15 cellular contexts compared by ENCODE assay signal in the genomic region with DNA sequence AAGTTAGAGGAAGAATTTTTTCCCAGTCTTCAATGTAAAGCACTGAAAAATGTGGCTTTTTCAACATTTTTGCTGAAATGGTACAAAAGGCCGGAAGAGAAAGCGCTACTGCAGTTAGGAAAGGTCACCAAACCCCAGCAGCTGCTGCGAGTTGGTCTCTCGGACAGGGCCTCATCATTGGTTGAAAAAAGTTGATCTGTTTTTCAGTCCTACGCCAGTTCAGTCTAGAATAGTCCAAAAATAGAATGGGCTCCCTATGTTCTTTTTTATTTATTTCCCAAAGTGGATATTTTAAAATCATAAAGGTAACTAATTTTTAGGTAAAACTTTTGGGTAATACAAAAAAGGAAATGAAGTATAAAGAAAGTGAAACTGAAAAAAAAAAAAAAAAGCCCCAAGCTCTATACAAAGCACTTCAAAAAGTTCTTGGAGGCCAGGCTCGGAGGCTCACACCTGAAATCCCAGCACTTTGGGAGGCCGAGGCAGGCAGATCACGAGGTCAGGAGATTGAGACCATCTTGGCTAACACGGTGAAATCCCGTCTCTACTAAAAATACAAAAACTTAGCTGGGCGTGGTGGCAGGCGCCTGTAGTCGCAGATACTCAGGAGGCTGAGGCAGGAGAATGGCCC. TPM values are rescaled to one million over a fixed set of nuclear protein-coding genes. Genes with fewer than 3 reads are reported as not detected.
DNase-seq lines count a peak whose midpoint lies in the region; ATAC-seq, FAIRE-seq and TF ChIP-seq lines count a peak whose summit lies in the region.
"Had no signal": no experiment of that assay in that cellular context is flagged by ENCODE, and none has a peak within 500 bp of the region (broad histone marks: within the 10 kb centered on the region; RNA-seq: fewer than 3 reads in every experiment).

No MANE protein-coding gene starts in this region.

- H3K27ac Mint-ChIP-seq in CD4-positive, alpha-beta memory T cell: peak overlapping the region; percentile 14 to 72 (median 45)
- H3K27ac Mint-ChIP-seq in dendritic cell treated with granulocyte-macrophage colony-stimulating factor and Interleukin-4, amounts not matched to agents 40 ng/mL and 50 ng/mL, for 4 days: peak overlapping the region; percentile 34
- H3K27ac Mint-ChIP-seq: CD8-positive, alpha-beta T cell had no signal

- CTCF ChIA-PET in CD4-positive, alpha-beta memory T cell (lab: Charles Lee; ENCODE audit: partially characterized antibody): interaction anchor here (0.9 kb wide), 1 partner anchor 278 kb away, joined by 3 read pairs; no protein-coding TSS in a partner anchor
- CTCF ChIA-PET in GM10248 (lab: Yijun Ruan, JAX): interaction anchor here (1.0 to 2.2 kb wide), 5 partner anchors 10 to 23 kb away, joined by 3 to 7 read pairs (median 3); partner anchors contain the start of gene ADAP2

- H3K9me3 Mint-ChIP-seq in CD4-positive, alpha-beta memory T cell: no peaks in the 10 kb centered on the region
- H3K9me3 Mint-ChIP-seq in dendritic cell treated with granulocyte-macrophage colony-stimulating factor and Interleukin-4, amounts not matched to agents 40 ng/mL and 50 ng/mL, for 4 days: no peaks in the 10 kb centered on the region
- H3K9me3 Mint-ChIP-seq: CD8-positive, alpha-beta T cell had no signal

- TF ChIP-seq CTCF in GM10248 (IDR thresholded peaks at IDR 0.05; ENCODE audit: control extremely low read depth, extremely low read depth, low read depth, missing control alignments): no peak
- no peak for TF ChIP-seq CTCF in mucosa of descending colon (IDR thresholded peaks at IDR 0.05)

- peaks cover 2 to 5% (median 3%) of the 10 kb centered on the region in 4 donors for H3K4me1 Mint-ChIP-seq in CD4-positive, alpha-beta memory T cell
- peaks cover 16% of the 10 kb centered on the region for H3K4me1 Mint-ChIP-seq in dendritic cell treated with granulocyte-macrophage colony-stimulating factor and Interleukin-4, amounts not matched to agents 40 ng/mL and 50 ng/mL, for 4 days (ENCODE audit: low read depth)

- no peak overlapping the region for H3K4me3 ChIP-seq in CD4-positive, alpha-beta memory T cell (ENCODE audit: low read length in 2 of 2)
- H3K4me3 ChIP-seq in mucosa of descending colon: no peak overlapping the region
- H3K4me3 ChIP-seq: body of pancreas, dorsolateral prefrontal cortex had no signal

- peak overlapping the region; percentile 27 to 75 (median 50) for H3K4me3 Mint-ChIP-seq in CD4-positive, alpha-beta memory T cell
- H3K4me3 Mint-ChIP-seq in dendritic cell treated with granulocyte-macrophage colony-stimulating factor and Interleukin-4, amounts not matched to agents 40 ng/mL and 50 ng/mL, for 4 days: no peak overlapping the region
- H3K4me3 Mint-ChIP-seq: CD8-positive, alpha-beta T cell had no signal

- H3K27me3 Mint-ChIP-seq in CD4-positive, alpha-beta memory T cell: no peaks in the 10 kb centered on the region
- H3K27me3 Mint-ChIP-seq in dendritic cell treated with granulocyte-macrophage colony-stimulating factor and Interleukin-4, amounts not matched to agents 40 ng/mL and 50 ng/mL, for 4 days: no peaks in the 10 kb centered on the region

- intact Hi-C loops in CD4-positive, alpha-beta memory T cell (cut with micrococcal nuclease): no loop called here
- intact Hi-C loops in dendritic cell treated with granulocyte-macrophage colony-stimulating factor and Interleukin-4, amounts not matched to agents 40 ng/mL and 50 ng/mL, for 4 days (cut with micrococcal nuclease): no loop called here
- intact Hi-C loops in mucosa of descending colon (cut with DNase I, micrococcal nuclease): no loop called here

- POLR2A ChIA-PET in CD4-positive, alpha-beta memory T cell (lab: Charles Lee; ENCODE audit: partially characterized antibody): interaction anchor here (0.7 kb wide), 1 partner anchor 374 kb away, joined by 4 read pairs; no protein-coding TSS in a partner anchor
- POLR2A ChIA-PET in GM10248 (lab: Yijun Ruan, JAX): no interaction called here

- H3K27ac ChIP-seq in CD4-positive, alpha-beta memory T cell (ENCODE audit: low read depth, low read length): no peak overlapping the region
- H3K27ac ChIP-seq: body of pancreas, VCaP had no signal

- DNase-seq in CD4-positive, alpha-beta memory T cell: peak in 1 of 5 donors; percentile 6
- DNase-seq in GM10248 (ENCODE audit: extremely low spot score) (peak; percentile 48), NOMO-1 treated with DMSO at 0.1 percent for 48 hours (lab: John Stamatoyannopoulos, UW; ENCODE audit: unreplicated experiment) (peak; percentile 74), HTR-8/SVneo (ENCODE audit: insufficient read length, low spot score) (no peak), NCI-H748 treated with DMSO at 0.1 percent for 48 hours (lab: John Stamatoyannopoulos, UW) (no peak), mucosa of descending colon (no peak)
- DNase-seq: activated effector memory CD4-positive, alpha-beta T cell treated with anti-CD3 and anti-CD28 coated beads, Interleukin-2, amount 50 U/mL, for 16 hours; CD8-positive, alpha-beta T cell; dorsolateral prefrontal cortex; NCI-H2029 treated with DMSO at 0.1 percent for 48 hours had no signal

- no peaks in the 10 kb centered on the region for H3K9me3 ChIP-seq in CD4-positive, alpha-beta memory T cell (ENCODE audit: control insufficient read depth in 1 of 2, low read length in 2 of 2)
- no peaks in the 10 kb centered on the region for H3K9me3 ChIP-seq in mucosa of descending colon
- H3K9me3 ChIP-seq: body of pancreas had no signal

- no peaks in the 10 kb centered on the region for H3K36me3 Mint-ChIP-seq in CD4-positive, alpha-beta memory T cell
- H3K36me3 Mint-ChIP-seq in dendritic cell treated with granulocyte-macrophage colony-stimulating factor and Interleukin-4, amounts not matched to agents 40 ng/mL and 50 ng/mL, for 4 days (ENCODE audit: low read depth): peaks cover 100% of the 10 kb centered on the region
- H3K36me3 Mint-ChIP-seq: CD8-positive, alpha-beta T cell had no signal

- H3K27me3 ChIP-seq in CD4-positive, alpha-beta memory T cell (ENCODE audit: insufficient read depth, low read length): no peaks in the 10 kb centered on the region
- H3K27me3 ChIP-seq: body of pancreas, dorsolateral prefrontal cortex had no signal

- no peak for FAIRE-seq in HTR-8/SVneo (lab: Jason Lieb, UNC)

- no peaks in the 10 kb centered on the region for H3K36me3 ChIP-seq in CD4-positive, alpha-beta memory T cell (ENCODE audit: insufficient read depth, low read length)
- H3K36me3 ChIP-seq in mucosa of descending colon (ENCODE audit: low read depth): no peaks in the 10 kb centered on the region

- no peak for ATAC-seq in mucosa of descending colon
- ATAC-seq: body of pancreas; CD8-positive, alpha-beta T cell; HCT116; sciatic nerve had no signal

- H3K4me1 ChIP-seq in CD4-positive, alpha-beta memory T cell (ENCODE audit: insufficient read depth, low read length): no peaks in the 10 kb centered on the region
- H3K4me1 ChIP-seq in mucosa of descending colon (ENCODE audit: low read depth): no peaks in the 10 kb centered on the region
- H3K4me1 ChIP-seq: body of pancreas had no signal

RNA-seq across cellular contexts. Expression of gene ADAP2, which starts 17.4 kb away (rescaled TPM):
- 1 to 10 TPM; 4.6 to 6.4 TPM for total RNA-seq in CD4-positive, alpha-beta memory T cell
- polyA plus RNA-seq in CD4-positive, alpha-beta memory T cell: not detected
- total RNA-seq in mucosa of descending colon: 10 to 100 TPM in 2 of 3 donors, 1 to 10 TPM in 1; 7.3 to 15.9 (median 12.1) TPM

RNA-seq across cellular contexts. Expression of gene RNF135, which starts 31.7 kb away (rescaled TPM):
- total RNA-seq in CD4-positive, alpha-beta memory T cell: 1 to 10 TPM; 3.9 to 7.1 TPM
- polyA plus RNA-seq in CD4-positive, alpha-beta memory T cell: 10 to 100 TPM in 1 of 2 donors, 1 to 10 TPM in 1; 8.4 to 10.5 TPM
- total RNA-seq in mucosa of descending colon: 10 to 100 TPM; 22.9 to 27.9 (median 24.1) TPM

RNA-seq across cellular contexts. Expression of gene TEFM, which starts 33.1 kb away (rescaled TPM):
- 10 to 100 TPM; 20.2 to 21.3 TPM for total RNA-seq in CD4-positive, alpha-beta memory T cell
- polyA plus RNA-seq in CD4-positive, alpha-beta memory T cell: 10 to 100 TPM; 20.8 to 21.2 TPM
- 10 to 100 TPM; 16.1 to 18.3 (median 16.3) TPM for total RNA-seq in mucosa of descending colon

Comparison
In these comparisons a context has a peak if more than half of its experiments do, and no peak if none do; other contexts are left out.
1. DNase-seq: peak in GM10248 (single experiment) and NOMO-1 treated with DMSO at 0.1 percent for 48 hours (single experiment); none in HTR-8/SVneo (single experiment), NCI-H748 treated with DMSO at 0.1 percent for 48 hours (single experiment) and mucosa of descending colon (0 of 3).